Comparison of ENCODE assay signal across 9 cellular contexts in genomic region chr5:6705088-6705487, GRCh38. TPM values are rescaled to one million over a fixed set of nuclear protein-coding genes. Genes with fewer than 3 reads are reported as not detected.
A peak's percentile ranks its signal among the peaks of the same experiment; 100 is the strongest.
DNase-seq lines count a peak whose midpoint lies in the region; ATAC-seq, FAIRE-seq and TF ChIP-seq lines count a peak whose summit lies in the region.
"Had no signal": no experiment of that assay in that cellular context is flagged by ENCODE, and none has a peak within 500 bp of the region (broad histone marks: within the 10 kb centered on the region; RNA-seq: fewer than 3 reads in every experiment).

No MANE protein-coding gene starts in this region.

- H3K36me3 ChIP-seq in esophagus muscularis mucosa (no peaks in the 10 kb centered on the region), kidney (ENCODE audit: control insufficient read depth in 1 of 2, insufficient read depth in 2 of 2, low read length in 2 of 2) (no peaks in the 10 kb centered on the region)

- TF ChIP-seq CTCF in AG04450 (IDR thresholded peaks at IDR 0.05; ENCODE audit: low read depth, low read length) (no peak), esophagus muscularis mucosa (IDR thresholded peaks at IDR 0.05) (no peak), kidney (IDR thresholded peaks at IDR 0.05; ENCODE audit: borderline replicate concordance, extremely low read depth, insufficient read depth) (no peak), dorsolateral prefrontal cortex (IDR thresholded peaks at IDR 0.05 in 54 of 56, conservative IDR thresholded peaks at IDR 0.05 in 2 of 56; ENCODE audit: low read depth in 1 of 56, partially characterized antibody in 56 of 56) (no peak)

- ATAC-seq in GM19463 (IDR thresholded peaks at IDR 0.05; ENCODE audit: unreplicated experiment) (peak; percentile 69), HG03469 (IDR thresholded peaks at IDR 0.05; ENCODE audit: unreplicated experiment) (peak; percentile 74)

- H3K27me3 ChIP-seq in AG04450 (ENCODE audit: control insufficient read depth, insufficient read depth, low read length) (peaks cover 4% of the 10 kb centered on the region), esophagus muscularis mucosa (no peaks in the 10 kb centered on the region), dorsolateral prefrontal cortex (peaks cover 0 to 12% (median 0%) of the 10 kb centered on the region in 45 donors)

- 67% methylated on average over 6 of the region's 6 CpGs for WGBS in esophagus muscularis mucosa

- no peak for TF ChIP-seq EP300 in esophagus muscularis mucosa (IDR thresholded peaks at IDR 0.05)

- no peak overlapping the region for H3K9ac ChIP-seq in kidney (ENCODE audit: low read length in 2 of 2)

- H3K27ac ChIP-seq in AG04450 (ENCODE audit: low read depth, low read length) (peak overlapping the region; percentile 92), esophagus muscularis mucosa (replicated peaks in 1 of 4) (peak overlapping the region; percentile 80 to 87 (median 83)), kidney (ENCODE audit: low read depth in 2 of 2, low read length in 2 of 2) (peak overlapping the region in 1 of 2 donors; percentile 45), dorsolateral prefrontal cortex (no peak overlapping the region)

- H3K4me1 ChIP-seq in esophagus muscularis mucosa, result peaks cover 17 to 33% (median 29%) of the 10 kb centered on the region in 4 donors
- H3K4me1 ChIP-seq in kidney (ENCODE audit: control insufficient read depth in 1 of 2, insufficient read depth in 1 of 2, low read depth in 1 of 2, low read length in 2 of 2), result peaks cover 0 to 7% of the 10 kb centered on the region in 2 donors

- POLR2A ChIA-PET in AG04450 (lab: Yijun Ruan, JAX), result no interaction called here

- DNase-seq in AG04450 (ENCODE audit: low read depth, low spot score) (no peak), esophagus muscularis mucosa (ENCODE audit: extremely low spot score) (peak; percentile 62), kidney (no peak), NCI-H446 treated with DMSO at 0.1 percent for 48 hours (lab: John Stamatoyannopoulos, UW) (no peak), dorsolateral prefrontal cortex (no peak)
- no peak for DNase-seq in activated naive CD4-positive, alpha-beta T cell treated with anti-CD3 and anti-CD28 coated beads, Interleukin-2, amount 10 ng/mL, durations not matched to agents 7 days and 5 days
- DNase-seq: CD8-positive, alpha-beta memory T cell had no signal

- no peak for FAIRE-seq in kidney (lab: Jason Lieb, UNC)

- H3K36me3 Mint-ChIP-seq in activated naive CD4-positive, alpha-beta T cell treated with anti-CD3 and anti-CD28 coated beads, Interleukin-2, amount 10 ng/mL, durations not matched to agents 7 days and 5 days, result no peaks in the 10 kb centered on the region
- H3K36me3 Mint-ChIP-seq: CD8-positive, alpha-beta memory T cell had no signal

- CTCF ChIA-PET in AG04450 (lab: Charles Lee), result no interaction called here
- CTCF ChIA-PET in activated naive CD4-positive, alpha-beta T cell treated with anti-CD3 and anti-CD28 coated beads, Interleukin-2, amount 10 ng/mL, durations not matched to agents 7 days and 5 days (lab: Charles Lee), result no interaction called here

- intact Hi-C loops in esophagus muscularis mucosa (cut with DNase I), result no loop called here
- intact Hi-C loops in kidney (cut with DNase I), result no loop called here
- intact Hi-C loops in dorsolateral prefrontal cortex (cut with DNase I), result no loop called here

- H3K4me3 Mint-ChIP-seq in activated naive CD4-positive, alpha-beta T cell treated with anti-CD3 and anti-CD28 coated beads, Interleukin-2, amount 10 ng/mL, durations not matched to agents 7 days and 5 days, result no peak overlapping the region

- peaks cover 32% of the 10 kb centered on the region for H3K27me3 Mint-ChIP-seq in activated naive CD4-positive, alpha-beta T cell treated with anti-CD3 and anti-CD28 coated beads, Interleukin-2, amount 10 ng/mL, durations not matched to agents 7 days and 5 days

- no peak overlapping the region for H3K4me3 ChIP-seq in AG04450 (ENCODE audit: low read depth, low read length)
- no peak overlapping the region for H3K4me3 ChIP-seq in esophagus muscularis mucosa
- H3K4me3 ChIP-seq in kidney (ENCODE audit: low read length in 2 of 2), result no peak overlapping the region
- no peak overlapping the region for H3K4me3 ChIP-seq in dorsolateral prefrontal cortex

- TF ChIP-seq POLR2A in esophagus muscularis mucosa (IDR thresholded peaks at IDR 0.05; ENCODE audit: low read depth), result no peak

- H3K4me1 Mint-ChIP-seq in activated naive CD4-positive, alpha-beta T cell treated with anti-CD3 and anti-CD28 coated beads, Interleukin-2, amount 10 ng/mL, durations not matched to agents 7 days and 5 days, result peaks cover 2% of the 10 kb centered on the region
- H3K4me1 Mint-ChIP-seq: CD8-positive, alpha-beta memory T cell had no signal

- H3K9me3 ChIP-seq in AG04450 (ENCODE audit: control insufficient read depth, insufficient read depth, low read length) (no peaks in the 10 kb centered on the region), esophagus muscularis mucosa (no peaks in the 10 kb centered on the region), kidney (ENCODE audit: control insufficient read depth in 1 of 2, low read length in 2 of 2) (no peaks in the 10 kb centered on the region)

- no peak overlapping the region for H3K27ac Mint-ChIP-seq in activated naive CD4-positive, alpha-beta T cell treated with anti-CD3 and anti-CD28 coated beads, Interleukin-2, amount 10 ng/mL, durations not matched to agents 7 days and 5 days

- no peaks in the 10 kb centered on the region for H3K9me3 Mint-ChIP-seq in activated naive CD4-positive, alpha-beta T cell treated with anti-CD3 and anti-CD28 coated beads, Interleukin-2, amount 10 ng/mL, durations not matched to agents 7 days and 5 days
- H3K9me3 Mint-ChIP-seq: CD8-positive, alpha-beta memory T cell had no signal

RNA-seq across cellular contexts. Expression of gene TENT4A, which starts 8.1 kb away (rescaled TPM):
- polyA plus RNA-seq in AG04450 (2011; rRNA removed), result 4.0 and 7.3 TPM in 2 replicates
- 12.2 and 12.3 TPM in 2 replicates for polyA minus RNA-seq in AG04450 (2011; rRNA and poly(A)+ RNA removed)
- total RNA-seq in esophagus muscularis mucosa, result 10 to 100 TPM; 17.0 to 21.9 (median 20.1) TPM
- 22.8 TPM for total RNA-seq in kidney
- 4.8 TPM for polyA plus RNA-seq in kidney (ENCODE audit: insufficient read depth, low read depth, low replicate concordance)
- total RNA-seq in dorsolateral prefrontal cortex, result 10 to 100 TPM; 22.3 to 43.3 (median 32.9) TPM

Comparison
In these comparisons a context has a peak if more than half of its experiments do, and no peak if none do; other contexts are left out.
1. H3K27ac ChIP-seq: peak in AG04450 (single experiment) and esophagus muscularis mucosa (4 of 4); none in dorsolateral prefrontal cortex (0 of 59).